ENCODE assay signal across 16 cellular contexts in the genomic region with DNA sequence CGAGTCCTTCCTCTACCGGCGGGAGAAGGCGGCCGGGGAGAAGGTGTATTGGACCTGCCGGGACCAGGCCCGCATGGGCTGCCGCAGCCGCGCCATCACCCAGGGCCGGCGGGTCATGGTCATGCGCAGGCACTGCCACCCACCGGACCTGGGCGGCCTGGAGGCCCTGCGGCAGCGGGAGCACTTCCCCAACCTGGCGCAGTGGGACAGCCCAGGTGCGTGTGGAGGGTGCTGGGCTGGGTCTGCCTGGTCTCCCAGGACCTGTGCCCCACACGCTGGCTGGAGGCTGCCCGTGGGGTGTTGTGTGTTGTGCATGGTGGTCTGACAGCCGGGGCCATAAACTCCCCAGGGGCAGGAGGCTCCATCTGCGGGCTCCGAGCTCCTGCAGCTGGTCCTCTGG. TPM values are rescaled to one million over a fixed set of nuclear protein-coding genes. Genes with fewer than 3 reads are reported as not detected.
DNase-seq lines count a peak whose midpoint lies in the region; ATAC-seq and TF ChIP-seq lines count a peak whose summit lies in the region.
"Had no signal": no experiment of that assay in that cellular context is flagged by ENCODE, and none has a peak within 500 bp of the region (broad histone marks: within the 10 kb centered on the region; RNA-seq: fewer than 3 reads in every experiment).

No MANE protein-coding gene starts in this region.

- no peaks in the 10 kb centered on the region for H3K9me3 ChIP-seq in BLaER1
- no peaks in the 10 kb centered on the region for H3K9me3 ChIP-seq in upper lobe of right lung

- no peak for TF ChIP-seq CTCF in GM10266 (IDR thresholded peaks at IDR 0.05; ENCODE audit: control insufficient read depth, insufficient read depth, low read depth, missing control alignments)
- no peak for TF ChIP-seq CTCF in upper lobe of right lung (IDR thresholded peaks at IDR 0.05)

- peak overlapping the region; percentile 47 for H3K4me3 ChIP-seq in BLaER1
- H3K4me3 ChIP-seq in upper lobe of right lung, result no peak overlapping the region
- H3K4me3 ChIP-seq: GM23248 had no signal

- DNase-seq in GM10266 (ENCODE audit: extremely low spot score), result peak; percentile 11
- no peak for DNase-seq in upper lobe of right lung
- DNase-seq in pons (ENCODE audit: low spot score), result no peak
- DNase-seq in effector CD8-positive, alpha-beta T cell (lab: John Stamatoyannopoulos, UW), result no peak
- DNase-seq in amygdala (lab: John Stamatoyannopoulos, UW), result no peak
- DNase-seq: ACHN; AML-193; Calu3; CD8-positive, alpha-beta T cell; DMS79 treated with DMSO at 0.1 percent for 48 hours; GM23248; HCEC 1CT; KG1 had no signal

- H4K20me1 ChIP-seq in BLaER1, result peaks cover 18% of the 10 kb centered on the region

- peak; percentile 8 for ATAC-seq in esophagus mucosa
- peak; percentile 14 for ATAC-seq in upper lobe of right lung
- ATAC-seq: CD8-positive, alpha-beta T cell had no signal

- H3K36me3 ChIP-seq in BLaER1, result peaks cover 68% of the 10 kb centered on the region
- H3K36me3 ChIP-seq in upper lobe of right lung, result peaks cover 87% of the 10 kb centered on the region

- H3K4me2 ChIP-seq in BLaER1, result peak overlapping the region; percentile 94

- H3K4me1 ChIP-seq in BLaER1 (peaks cover 93% of the 10 kb centered on the region), upper lobe of right lung (no peaks in the 10 kb centered on the region)

- 0 out of 2 replicates have a peak overlapping the region, but pooled peaks have one; percentile 45 for H3K9ac ChIP-seq in BLaER1
- H3K9ac ChIP-seq: GM23248 had no signal

- peak overlapping the region; percentile 71 for H3K27ac ChIP-seq in BLaER1
- H3K27ac ChIP-seq in upper lobe of right lung, result no peak overlapping the region
- H3K27ac ChIP-seq: GM23248, HL-60 had no signal

- intact Hi-C loops in upper lobe of right lung (cut with DNase I), result no loop called here

- H3K27me3 ChIP-seq in BLaER1, result no peaks in the 10 kb centered on the region
- no peaks in the 10 kb centered on the region for H3K27me3 ChIP-seq in upper lobe of right lung

RNA-seq across cellular contexts. Expression of gene FLYWCH1, which starts 25.4 kb away (rescaled TPM):
- 16.4 TPM for total RNA-seq in esophagus mucosa
- 41.3 TPM for total RNA-seq in upper lobe of right lung

RNA-seq across cellular contexts. Expression of gene KREMEN2, which starts 26.9 kb away (rescaled TPM):
- total RNA-seq in esophagus mucosa (1.3 TPM), upper lobe of right lung (not detected)
- total RNA-seq: Calu3; CD8-positive, alpha-beta T cell; GM23248 had no signal

RNA-seq across cellular contexts. Expression of gene PAQR4, which starts 32.0 kb away (rescaled TPM):
- total RNA-seq in esophagus mucosa (11.1 TPM), upper lobe of right lung (7.4 TPM)

RNA-seq across cellular contexts. Expression of gene PKMYT1, which starts 43.1 kb away (rescaled TPM):
- total RNA-seq in esophagus mucosa (16.9 TPM), upper lobe of right lung (3.8 TPM)

RNA-seq across cellular contexts. Expression of gene FLYWCH2, which starts 54.2 kb away (rescaled TPM):
- total RNA-seq in esophagus mucosa (19.5 TPM), upper lobe of right lung (29.0 TPM)
